9 cellular contexts compared by ENCODE assay signal in the genomic region with DNA sequence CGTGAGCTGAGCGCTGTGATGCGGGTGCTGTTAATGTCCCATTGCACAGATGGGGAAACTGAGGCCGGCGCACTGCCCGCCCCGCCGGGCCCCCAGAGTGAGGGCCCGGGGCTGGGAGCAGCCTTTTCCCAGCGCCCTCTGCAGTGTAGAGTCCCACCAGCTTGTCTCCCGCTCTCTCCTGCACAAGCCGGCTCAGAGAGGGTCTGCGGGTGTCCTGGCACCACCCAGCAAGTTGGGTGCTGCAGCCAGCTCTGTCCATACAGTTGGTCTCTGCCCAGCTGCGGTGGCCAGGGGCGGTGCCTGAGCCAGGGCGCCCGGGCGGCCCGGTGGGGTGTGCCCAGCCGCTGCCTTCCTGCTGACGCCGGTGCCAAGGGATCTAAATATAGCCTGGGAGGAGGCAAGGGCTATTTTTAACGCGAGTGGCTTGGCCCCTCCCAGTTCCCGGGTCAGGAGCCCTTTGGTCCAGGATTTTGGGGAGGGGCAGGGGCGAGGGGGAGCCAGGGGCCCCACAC. TPM values are rescaled to one million over a fixed set of nuclear protein-coding genes. Genes with fewer than 3 reads are reported as not detected.
DNase-seq lines count a peak whose midpoint lies in the region; ATAC-seq and TF ChIP-seq lines count a peak whose summit lies in the region.
"Had no signal": no experiment of that assay in that cellular context is flagged by ENCODE, and none has a peak within 500 bp of the region (broad histone marks: within the 10 kb centered on the region; RNA-seq: fewer than 3 reads in every experiment).

No MANE protein-coding gene starts in this region.

- 0 to 3% (median 2%) methylated on average over 10 to 26 of the region's 26 CpGs for WGBS in spleen, 5 donors

- TF ChIP-seq CTCF in spleen (IDR thresholded peaks at IDR 0.05 in 8 of 11, conservative IDR thresholded peaks at IDR 0.05 in 3 of 11) = no peak

- peak overlapping the region; percentile 45 to 74 (median 62) for H3K4me3 ChIP-seq in spleen

- TF ChIP-seq POLR2A in spleen (IDR thresholded peaks at IDR 0.05) = no peak

- DNase-seq in NCI-H2081 (lab: John Stamatoyannopoulos, UW) = peak; percentile 18 to 41
- no peak for DNase-seq in NCI-H2081 treated with DMSO at 0.1 percent for 48 hours (lab: John Stamatoyannopoulos, UW)
- DNase-seq in NCI-H2029 treated with DMSO at 0.1 percent for 48 hours (lab: John Stamatoyannopoulos, UW) = peak; percentile 14
- DNase-seq in T47D (ENCODE audit: low read depth in 1 of 2, low spot score in 1 of 2) = peak; percentile 65 to 80
- DNase-seq in iris pigment epithelial cell (ENCODE audit: low read depth) = peak; percentile 52
- DNase-seq in spleen = peak; percentile 88
- DNase-seq in T1000 (lab: John Stamatoyannopoulos, UW) = no peak
- DNase-seq: DND-41 had no signal

- H3K27ac ChIP-seq in spleen = peak overlapping the region; percentile 12 to 81 (median 74)

- H3K36me3 ChIP-seq in spleen = no peaks in the 10 kb centered on the region

- no peaks in the 10 kb centered on the region for H3K9me3 ChIP-seq in spleen

- no peak for ATAC-seq in HG03565 (IDR thresholded peaks at IDR 0.05; ENCODE audit: unreplicated experiment)

- in situ Hi-C loops in T47D (cut with HindIII; ENCODE audit: low pct_unique_long_range_greater_than_20kb, low sequenced_read_pairs) = no loop called here

- peaks cover 27 to 75% (median 51%) of the 10 kb centered on the region in 6 donors for H3K4me1 ChIP-seq in spleen

- H3K27me3 ChIP-seq in spleen (replicated peaks in 1 of 7) = peaks cover 0 to 50% (median 2%) of the 10 kb centered on the region in 7 donors

- intact Hi-C loops in spleen (cut with DNase I; ENCODE audit: low total_unique reads) = no loop called here

RNA-seq across cellular contexts. Expression of a gene that starts 19.3 kb away (rescaled TPM):
- 100 to 1,000 TPM in 1 of 7 donors, 10 to 100 TPM in 6; 57.4 to 114 (median 77.4) TPM for total RNA-seq in spleen
- 10 to 100 TPM; 40.6 to 76.9 (median 43.3) TPM for polyA plus RNA-seq in spleen

RNA-seq across cellular contexts. Expression of a gene that starts 38.4 kb away (rescaled TPM):
- total RNA-seq in spleen = 10 to 100 TPM; 15.5 to 26.0 (median 21.6) TPM
- 10 to 100 TPM in 1 of 3 donors, 1 to 10 TPM in 2; 4.9 to 21.7 (median 8.9) TPM for polyA plus RNA-seq in spleen

Comparison
In these comparisons a context has a peak if more than half of its experiments do, and no peak if none do; other contexts are left out.
1. DNase-seq: peak in NCI-H2081 (2 of 2), NCI-H2029 treated with DMSO at 0.1 percent for 48 hours (single experiment), T47D (2 of 2), iris pigment epithelial cell (single experiment) and spleen (single experiment); none in NCI-H2081 treated with DMSO at 0.1 percent for 48 hours (single experiment) and T1000 (single experiment).